26 cellular contexts compared by ENCODE assay signal in genomic region chr1:45952072-45952471, GRCh38.
"Had no signal": no experiment of that assay in that cellular context is flagged by ENCODE, and none has a peak within 500 bp of the region (broad histone marks: within the 10 kb centered on the region; RNA-seq: fewer than 3 reads in every experiment).

No MANE protein-coding gene starts in this region.

- H3K4me3 ChIP-seq: esophagus squamous epithelium, left ventricle myocardium inferior, thyroid gland, upper lobe of right lung had no signal

- H3K27ac ChIP-seq: thyroid gland, upper lobe of right lung had no signal

- H3K27ac Mint-ChIP-seq: activated naive CD4-positive, alpha-beta T cell treated with anti-CD3 and anti-CD28 coated beads for 36 hours; activated naive CD8-positive, alpha-beta T cell treated with anti-CD3 and anti-CD28 coated beads, Interleukin-2, amount 50 U/mL, for 24 hours; activated T-cell treated with anti-CD3 and anti-CD28 coated beads, Interleukin-2, amount 50 U/mL, for 72 hours; immature natural killer cell; mesothelial cell of epicardium; naive thymus-derived CD8-positive, alpha-beta T cell; stimulated activated naive CD8-positive, alpha-beta T cell treated with anti-CD3 and anti-CD28 coated beads, Interleukin-15, Interleukin-2, amounts not matched to agents 100 ng/mL and 50 ng/mL, for 24 hours; T-helper 1 cell treated with Interleukin-12 subunit alpha and Interleukin-12 subunit beta and Interleukin-4 antibody, amounts not matched to agents 30 μg/mL and 1 μg/mL, for 36 hours had no signal

- DNase-seq: activated CD4-positive, alpha-beta T cell treated with anti-CD3 and anti-CD28 coated beads for 4 hours; activated CD4-positive, alpha-beta T cell treated with anti-CD3 and anti-CD28 coated beads, Interleukin-2, amount 50 U/mL, for 48 hours; activated CD4-positive, CD25-positive, alpha-beta regulatory T cell; activated effector memory CD4-positive, alpha-beta T cell treated with Interleukin-2 at 50 U/mL for 16 hours; activated naive CD4-positive, alpha-beta T cell treated with anti-CD3 and anti-CD28 coated beads for 36 hours; activated naive CD8-positive, alpha-beta T cell treated with anti-CD3 and anti-CD28 coated beads, Interleukin-2, amount 50 U/mL, for 24 hours; activated T-cell treated with anti-CD3 and anti-CD28 coated beads, Interleukin-2, amount 50 U/mL, for 72 hours; aorta; central memory CD4-positive, alpha-beta T cell; dermis blood vessel endothelial cell; effector memory CD4-positive, alpha-beta T cell; esophagus squamous epithelium; immature natural killer cell; kidney glomerular epithelial cell; left ventricle myocardium inferior; naive thymus-derived CD8-positive, alpha-beta T cell; retina; stimulated activated CD4-positive, alpha-beta T cell treated with anti-CD3 and anti-CD28 coated beads, Interleukin-4, amount 100 ng/mL, for 4 hours; substantia nigra; T1000; thyroid gland; upper lobe of right lung had no signal

- ATAC-seq: activated naive CD8-positive, alpha-beta T cell treated with anti-CD3 and anti-CD28 coated beads, Interleukin-2, amount 50 U/mL, for 24 hours; activated T-cell treated with anti-CD3 and anti-CD28 coated beads, Interleukin-2, amount 50 U/mL, for 72 hours; naive thymus-derived CD8-positive, alpha-beta T cell; upper lobe of right lung had no signal

- H3K9me3 Mint-ChIP-seq: activated naive CD4-positive, alpha-beta T cell treated with anti-CD3 and anti-CD28 coated beads for 36 hours; activated T-cell treated with anti-CD3 and anti-CD28 coated beads, Interleukin-2, amount 50 U/mL, for 72 hours; immature natural killer cell; stimulated activated naive CD8-positive, alpha-beta T cell treated with anti-CD3 and anti-CD28 coated beads, Interleukin-15, Interleukin-2, amounts not matched to agents 100 ng/mL and 50 ng/mL, for 24 hours; T-helper 1 cell treated with Interleukin-12 subunit alpha and Interleukin-12 subunit beta and Interleukin-4 antibody, amounts not matched to agents 30 μg/mL and 1 μg/mL, for 36 hours had no signal

- H3K27me3 Mint-ChIP-seq: activated naive CD8-positive, alpha-beta T cell treated with anti-CD3 and anti-CD28 coated beads, Interleukin-2, amount 50 U/mL, for 24 hours; brain; stimulated activated naive CD8-positive, alpha-beta T cell treated with anti-CD3 and anti-CD28 coated beads, Interleukin-15, Interleukin-2, amounts not matched to agents 100 ng/mL and 50 ng/mL, for 24 hours had no signal

- H3K4me3 Mint-ChIP-seq: activated naive CD4-positive, alpha-beta T cell treated with anti-CD3 and anti-CD28 coated beads for 36 hours; activated naive CD8-positive, alpha-beta T cell treated with anti-CD3 and anti-CD28 coated beads, Interleukin-2, amount 50 U/mL, for 24 hours; activated T-cell treated with anti-CD3 and anti-CD28 coated beads, Interleukin-2, amount 50 U/mL, for 72 hours; brain; immature natural killer cell; mesothelial cell of epicardium; naive thymus-derived CD8-positive, alpha-beta T cell; stimulated activated naive CD8-positive, alpha-beta T cell treated with anti-CD3 and anti-CD28 coated beads, Interleukin-15, Interleukin-2, amounts not matched to agents 100 ng/mL and 50 ng/mL, for 24 hours; T-helper 1 cell treated with Interleukin-12 subunit alpha and Interleukin-12 subunit beta and Interleukin-4 antibody, amounts not matched to agents 30 μg/mL and 1 μg/mL, for 36 hours had no signal

- H3K4me1 Mint-ChIP-seq: activated naive CD8-positive, alpha-beta T cell treated with anti-CD3 and anti-CD28 coated beads, Interleukin-2, amount 50 U/mL, for 24 hours had no signal

- H3K27me3 ChIP-seq: esophagus squamous epithelium, thyroid gland, upper lobe of right lung had no signal

- H3K9me3 ChIP-seq: thyroid gland, upper lobe of right lung had no signal

- H3K36me3 ChIP-seq: esophagus squamous epithelium, thyroid gland, upper lobe of right lung had no signal
